ENCODE assay signal across 8 cellular contexts in the genomic region with DNA sequence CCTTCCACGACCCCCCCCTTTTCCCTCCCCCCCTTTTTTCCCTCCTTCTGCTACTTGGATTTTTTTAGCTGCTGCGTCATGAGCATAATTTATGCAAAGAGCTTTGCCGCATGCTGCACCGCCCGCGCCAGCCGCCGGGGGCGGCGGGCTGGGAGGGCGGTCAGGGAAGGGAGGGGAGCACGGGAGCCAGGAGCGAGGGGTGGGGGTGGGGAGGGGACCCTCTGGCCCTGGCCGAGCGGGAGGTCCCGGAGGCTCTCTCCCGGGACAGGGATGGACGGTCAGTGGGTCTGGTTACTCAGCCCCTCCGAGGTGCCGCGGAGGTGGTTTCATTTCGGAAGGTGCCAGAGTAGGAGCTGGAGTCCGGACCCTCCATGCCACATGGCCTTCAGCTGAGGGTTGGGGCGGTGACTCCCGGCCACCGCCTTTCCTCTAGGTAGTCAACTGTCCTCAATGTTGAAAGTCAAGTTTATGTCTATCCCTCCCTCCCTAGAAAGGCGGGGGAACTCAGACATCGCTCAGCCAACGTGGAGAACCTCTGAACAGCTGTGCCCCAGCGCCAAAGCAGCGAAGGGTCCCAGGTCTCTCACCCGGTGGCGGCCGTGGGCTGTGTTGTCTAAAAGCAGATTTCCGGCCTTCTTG. TPM values are rescaled to one million over a fixed set of nuclear protein-coding genes. Genes with fewer than 3 reads are reported as not detected.
DNase-seq lines count a peak whose midpoint lies in the region; ATAC-seq, FAIRE-seq and TF ChIP-seq lines count a peak whose summit lies in the region.

POU6F1 (minus strand) TSS at position 95 of the 639 bp plus-strand sequence. CDS start 11,226 bp downstream, outside the sequence.

- no peak within 1 kb of the TSS for H4K8ac ChIP-seq in neuronal stem cell (ENCODE audit: low read depth, low read length)

- H4K91ac ChIP-seq in neuronal stem cell (ENCODE audit: low read depth, low read length, poor library complexity) = no peak within 1 kb of the TSS

- H2BK12ac ChIP-seq in neuronal stem cell (ENCODE audit: low read length) = no peak within 1 kb of the TSS

- FAIRE-seq in frontal cortex (lab: Jason Lieb, UNC) = no peak

- peak within 1 kb of the TSS; percentile 81 for H2AK5ac ChIP-seq in neuronal stem cell (ENCODE audit: low read depth, low read length)

- H3K4me1 ChIP-seq in DOHH2 (ENCODE audit: control insufficient read depth, low read length) = peaks cover 15% of the 10 kb centered on the region
- H3K4me1 ChIP-seq in neuronal stem cell (ENCODE audit: control insufficient read depth in 2 of 2, insufficient read depth in 1 of 2, low read depth in 1 of 2, low read length in 2 of 2) = peaks cover 8 to 9% of the 10 kb centered on the region in 2 donors

- WGBS in neuronal stem cell (ENCODE audit: extremely low coverage in 2 of 2, insufficient read length in 2 of 2, insufficient replicate concordance in 1 of 2), 2 donors = no CpG with 5 or more reads among the region's 35 CpGs

- no peak within 1 kb of the TSS for H2BK120ac ChIP-seq in neuronal stem cell (ENCODE audit: low read depth, low read length)

- H3K79me2 ChIP-seq in DOHH2 (ENCODE audit: control insufficient read depth, low read length) = no peaks in the 10 kb centered on the region

- DNase-seq in KG1 (lab: John Stamatoyannopoulos, UW) (peak; percentile 84), frontal cortex (ENCODE audit: low spot score in 2 of 2) (peak; percentile 87 to 92), neuronal stem cell (ENCODE audit: low spot score) (peak; percentile 68), substantia nigra (lab: John Stamatoyannopoulos, UW) (peak in 46 of 49 donors; percentile 20 to 83 (median 58))
- peak; percentile 22 to 64 (median 40) for DNase-seq in activated naive CD4-positive, alpha-beta T cell (lab: John Stamatoyannopoulos, UW)

- peak within 1 kb of the TSS; percentile 75 for H3K4me3 ChIP-seq in DOHH2 (ENCODE audit: low read length)
- H3K4me3 ChIP-seq in neuronal stem cell (ENCODE audit: low read length in 2 of 2) = peak within 1 kb of the TSS; percentile 57 to 83

- no peaks in the 10 kb centered on the region for H3K9me2 ChIP-seq in DOHH2 (replicated peaks; ENCODE audit: control insufficient read depth, low read length)

- H3K27me3 ChIP-seq in DOHH2 (ENCODE audit: control insufficient read depth, low read length) (no peaks in the 10 kb centered on the region), neuronal stem cell (ENCODE audit: control insufficient read depth in 3 of 3, insufficient read depth in 3 of 3, low read depth in 1 of 3, low read length in 3 of 3) (peaks cover 0 to 7% (median 0%) of the 10 kb centered on the region in 3 experiments)

- H3K9ac ChIP-seq in neuronal stem cell (ENCODE audit: low read depth, low read length, poor library complexity) = peak within 1 kb of the TSS; percentile 50

- peak within 1 kb of the TSS; percentile 90 for H3K18ac ChIP-seq in neuronal stem cell (ENCODE audit: low read length)

- H3K4me2 ChIP-seq in DOHH2 (ENCODE audit: low read length) = peak within 1 kb of the TSS; percentile 89
- peak within 1 kb of the TSS; percentile 89 for H3K4me2 ChIP-seq in neuronal stem cell (ENCODE audit: insufficient read depth, low read length, poor library complexity, severe bottlenecking)

- H3K23ac ChIP-seq in neuronal stem cell (ENCODE audit: low read depth, low read length, poor library complexity) = peak within 1 kb of the TSS; percentile 96

- peak; percentile 72 for ATAC-seq in GM21619 (IDR thresholded peaks at IDR 0.05; ENCODE audit: unreplicated experiment)

- H3K36me3 ChIP-seq in DOHH2 (ENCODE audit: control insufficient read depth, low read length) = no peaks in the 10 kb centered on the region
- H3K36me3 ChIP-seq in neuronal stem cell (replicated peaks in 1 of 2; ENCODE audit: control insufficient read depth in 2 of 2, insufficient read depth in 2 of 2, low read length in 2 of 2) = no peaks in the 10 kb centered on the region

- no peak within 1 kb of the TSS for H3K4ac ChIP-seq in neuronal stem cell (ENCODE audit: low read length)

- peak; percentile 69 for TF ChIP-seq POLR2A in Raji (IDR thresholded peaks at IDR 0.05; ENCODE audit: insufficient read depth, low read depth, low read length)

- H2BK5ac ChIP-seq in neuronal stem cell (ENCODE audit: low read length) = no peak within 1 kb of the TSS

- H4K20me1 ChIP-seq in DOHH2 (ENCODE audit: control insufficient read depth, insufficient read depth, low read depth, low read length) = no peaks in the 10 kb centered on the region

- H3K27ac ChIP-seq in DOHH2 (ENCODE audit: low read depth, low read length) (peak within 1 kb of the TSS; percentile 41), neuronal stem cell (replicated peaks; ENCODE audit: low read length) (no peak within 1 kb of the TSS), substantia nigra (ENCODE audit: low read depth, low read length, poor library complexity, severe bottlenecking) (peak within 1 kb of the TSS; percentile 92)

- H3K14ac ChIP-seq in neuronal stem cell (ENCODE audit: low read length) = peak within 1 kb of the TSS; percentile 21

- peak; percentile 51 for TF ChIP-seq CTCF in DOHH2 (IDR thresholded peaks at IDR 0.05; ENCODE audit: low read depth, low read length, poor library complexity, severe bottlenecking)

- H2AFZ ChIP-seq in neuronal stem cell (ENCODE audit: low read length) = peak within 1 kb of the TSS; percentile 96

- no peaks in the 10 kb centered on the region for H3K79me1 ChIP-seq in neuronal stem cell (ENCODE audit: low read depth, low read length)

- H3K9me3 ChIP-seq in DOHH2 (ENCODE audit: control insufficient read depth, insufficient read depth, low read length) (no peaks in the 10 kb centered on the region), neuronal stem cell (replicated peaks in 1 of 2; ENCODE audit: control insufficient read depth in 2 of 2, insufficient read depth in 1 of 2, low read depth in 1 of 2, low read length in 2 of 2) (no peaks in the 10 kb centered on the region)

- H3F3A ChIP-seq in DOHH2 (ENCODE audit: control insufficient read depth, insufficient read depth) = peaks cover 17% of the 10 kb centered on the region

- H2BK15ac ChIP-seq in neuronal stem cell (ENCODE audit: low read length) = peak within 1 kb of the TSS; percentile 96

RNA-seq across cellular contexts. Expression of gene POU6F1, which starts in this region (rescaled TPM):
- total RNA-seq in frontal cortex = 9.0 TPM
- polyA plus RNA-seq in neuronal stem cell (2013, experiment 1 of 2) = 3.0 TPM
- polyA plus RNA-seq in neuronal stem cell (2013, experiment 2 of 2) = 2.9 TPM
